In the genomic region with DNA sequence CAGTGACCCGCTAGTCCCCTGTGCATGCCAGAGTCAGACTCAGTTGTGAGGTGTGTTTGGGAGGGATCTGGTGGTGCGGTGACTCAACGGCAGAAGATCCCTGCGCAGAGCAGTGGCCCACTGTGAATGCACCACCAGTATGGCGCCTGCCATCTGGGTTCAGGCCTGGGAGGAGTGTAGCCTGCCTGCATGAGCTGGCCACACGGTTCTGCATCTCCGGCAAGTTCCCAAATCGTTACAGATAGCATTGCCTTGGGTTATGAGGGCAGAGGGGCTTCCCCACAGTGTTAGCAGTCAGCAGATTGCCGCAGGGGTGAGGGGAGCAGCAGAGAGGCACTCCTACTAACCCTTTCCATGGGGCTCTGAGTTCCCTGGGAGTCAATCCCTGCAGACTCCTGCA, we compare ENCODE assay signal across 18 cellular contexts.
DNase-seq lines count a peak whose midpoint lies in the region; ATAC-seq, FAIRE-seq and TF ChIP-seq lines count a peak whose summit lies in the region.
"Had no signal": no experiment of that assay in that cellular context is flagged by ENCODE, and none has a peak within 500 bp of the region (broad histone marks: within the 10 kb centered on the region; RNA-seq: fewer than 3 reads in every experiment).

No MANE protein-coding gene starts in this region.

- peak overlapping the region; percentile 15 for H3K18ac ChIP-seq in neuronal stem cell (ENCODE audit: low read length)

- peak overlapping the region; percentile 52 for H4K8ac ChIP-seq in neuronal stem cell (ENCODE audit: low read depth, low read length)

- H2AK5ac ChIP-seq in neuronal stem cell (ENCODE audit: low read depth, low read length), result no peak overlapping the region

- H3F3A ChIP-seq in SU-DHL-6 (ENCODE audit: insufficient read depth) (no peaks in the 10 kb centered on the region), smooth muscle cell (ENCODE audit: low read depth) (no peaks in the 10 kb centered on the region)

- TF ChIP-seq CTCF in SU-DHL-6 (IDR thresholded peaks at IDR 0.05; ENCODE audit: insufficient read depth, low read length, poor library complexity, severe bottlenecking), result no peak
- no peak for TF ChIP-seq CTCF in upper lobe of left lung (IDR thresholded peaks at IDR 0.05)
- TF ChIP-seq CTCF in kidney (IDR thresholded peaks at IDR 0.05; ENCODE audit: borderline replicate concordance, extremely low read depth, insufficient read depth), result no peak
- no peak for TF ChIP-seq CTCF in smooth muscle cell (IDR thresholded peaks at IDR 0.05; ENCODE audit: borderline replicate concordance, insufficient read depth, poor library complexity, severe bottlenecking)

- TF ChIP-seq POLR2A in upper lobe of left lung (IDR thresholded peaks at IDR 0.05), result no peak

- H3K23ac ChIP-seq in neuronal stem cell (ENCODE audit: low read depth, low read length, poor library complexity), result peak overlapping the region; percentile 37

- no peak for FAIRE-seq in kidney (lab: Jason Lieb, UNC)
- FAIRE-seq: GM12878, GM18507 had no signal

- H3K4me2 ChIP-seq in SU-DHL-6 (ENCODE audit: low read depth, low read length, poor library complexity, severe bottlenecking) (no peak overlapping the region), neuronal stem cell (ENCODE audit: insufficient read depth, low read length, poor library complexity, severe bottlenecking) (no peak overlapping the region), smooth muscle cell (no peak overlapping the region)
- H3K4me2 ChIP-seq: BLaER1 had no signal

- no peak overlapping the region for H2BK5ac ChIP-seq in neuronal stem cell (ENCODE audit: low read length)

- TF ChIP-seq EP300 in upper lobe of left lung (IDR thresholded peaks at IDR 0.05), result no peak

- no peak overlapping the region for H3K4me3 ChIP-seq in SU-DHL-6 (ENCODE audit: insufficient read depth, low read length, poor library complexity, severe bottlenecking)
- no peak overlapping the region for H3K4me3 ChIP-seq in neuronal stem cell (ENCODE audit: low read length in 2 of 2)
- no peak overlapping the region for H3K4me3 ChIP-seq in upper lobe of left lung
- no peak overlapping the region for H3K4me3 ChIP-seq in kidney (ENCODE audit: low read length in 2 of 2)
- H3K4me3 ChIP-seq in smooth muscle cell, result no peak overlapping the region
- H3K4me3 ChIP-seq: BLaER1, GM12878 had no signal

- H4K91ac ChIP-seq in neuronal stem cell (ENCODE audit: low read depth, low read length, poor library complexity), result no peak overlapping the region

- H3K79me1 ChIP-seq in neuronal stem cell (ENCODE audit: low read depth, low read length), result no peaks in the 10 kb centered on the region

- H3K9ac ChIP-seq in SU-DHL-6 (ENCODE audit: low read length) (no peak overlapping the region), neuronal stem cell (ENCODE audit: low read depth, low read length, poor library complexity) (no peak overlapping the region), kidney (ENCODE audit: low read length in 2 of 2) (no peak overlapping the region), smooth muscle cell (ENCODE audit: low read depth) (no peak overlapping the region)
- H3K9ac ChIP-seq: BLaER1 had no signal

- no peak overlapping the region for H3K14ac ChIP-seq in neuronal stem cell (ENCODE audit: low read length)

- H2AFZ ChIP-seq in SU-DHL-6 (ENCODE audit: low read depth, low read length, severe bottlenecking) (peak overlapping the region; percentile 79), neuronal stem cell (ENCODE audit: low read length) (peak overlapping the region; percentile 77), smooth muscle cell (ENCODE audit: low read depth) (no peak overlapping the region)

- no peaks in the 10 kb centered on the region for H3K9me2 ChIP-seq in SU-DHL-6 (replicated peaks; ENCODE audit: insufficient read depth, low read length)

- no peaks in the 10 kb centered on the region for H4K20me1 ChIP-seq in SU-DHL-6 (ENCODE audit: low read depth, low read length)
- no peaks in the 10 kb centered on the region for H4K20me1 ChIP-seq in smooth muscle cell (ENCODE audit: low read depth)
- H4K20me1 ChIP-seq: BLaER1 had no signal

- no peak overlapping the region for H2BK12ac ChIP-seq in neuronal stem cell (ENCODE audit: low read length)

- no peaks in the 10 kb centered on the region for H3K36me3 ChIP-seq in SU-DHL-6 (ENCODE audit: low read length)
- no peaks in the 10 kb centered on the region for H3K36me3 ChIP-seq in neuronal stem cell (replicated peaks in 1 of 2; ENCODE audit: control insufficient read depth in 2 of 2, insufficient read depth in 2 of 2, low read length in 2 of 2)
- H3K36me3 ChIP-seq in upper lobe of left lung, result no peaks in the 10 kb centered on the region
- H3K36me3 ChIP-seq in kidney (ENCODE audit: control insufficient read depth in 1 of 2, insufficient read depth in 2 of 2, low read length in 2 of 2), result no peaks in the 10 kb centered on the region
- H3K36me3 ChIP-seq in smooth muscle cell (ENCODE audit: low read depth), result no peaks in the 10 kb centered on the region
- H3K36me3 ChIP-seq: BLaER1 had no signal

- no CpG with 5 or more reads among the region's 9 CpGs for WGBS in neuronal stem cell (ENCODE audit: extremely low coverage in 2 of 2, insufficient read length in 2 of 2, insufficient replicate concordance in 1 of 2), 2 donors
- 83 to 100% methylated on average over 2 to 9 of the region's 9 CpGs for WGBS in upper lobe of left lung, 2 donors
- 85% methylated on average over 9 of the region's 9 CpGs for WGBS in smooth muscle cell (ENCODE audit: low lambda C conversion rate)

- H3K27ac ChIP-seq in SU-DHL-6 (ENCODE audit: low read depth, low read length) (no peak overlapping the region), neuronal stem cell (replicated peaks; ENCODE audit: low read length) (no peak overlapping the region), upper lobe of left lung (no peak overlapping the region), kidney (ENCODE audit: low read depth in 2 of 2, low read length in 2 of 2) (no peak overlapping the region), smooth muscle cell (ENCODE audit: low read depth) (no peak overlapping the region)
- H3K27ac ChIP-seq: BLaER1, HL-60 had no signal

- H3K27me3 ChIP-seq in SU-DHL-6 (ENCODE audit: low read length), result no peaks in the 10 kb centered on the region
- H3K27me3 ChIP-seq in neuronal stem cell (ENCODE audit: control insufficient read depth in 3 of 3, insufficient read depth in 3 of 3, low read depth in 1 of 3, low read length in 3 of 3), result no peaks in the 10 kb centered on the region
- H3K27me3 ChIP-seq in upper lobe of left lung, result no peaks in the 10 kb centered on the region
- no peaks in the 10 kb centered on the region for H3K27me3 ChIP-seq in smooth muscle cell (ENCODE audit: low read depth)
- H3K27me3 ChIP-seq: BLaER1 had no signal

- H3K9me3 ChIP-seq in SU-DHL-6 (ENCODE audit: insufficient read depth, low read length) (no peaks in the 10 kb centered on the region), neuronal stem cell (replicated peaks in 1 of 2; ENCODE audit: control insufficient read depth in 2 of 2, insufficient read depth in 1 of 2, low read depth in 1 of 2, low read length in 2 of 2) (no peaks in the 10 kb centered on the region), upper lobe of left lung (no peaks in the 10 kb centered on the region), kidney (ENCODE audit: control insufficient read depth in 1 of 2, low read length in 2 of 2) (no peaks in the 10 kb centered on the region), smooth muscle cell (replicated peaks; ENCODE audit: low read depth) (no peaks in the 10 kb centered on the region)
- H3K9me3 ChIP-seq: BLaER1, Caco-2 had no signal

- peaks cover 2 to 3% of the 10 kb centered on the region in 2 donors for H3K4me1 ChIP-seq in neuronal stem cell (ENCODE audit: control insufficient read depth in 2 of 2, insufficient read depth in 1 of 2, low read depth in 1 of 2, low read length in 2 of 2)
- H3K4me1 ChIP-seq in upper lobe of left lung, result no peaks in the 10 kb centered on the region
- no peaks in the 10 kb centered on the region for H3K4me1 ChIP-seq in kidney (ENCODE audit: control insufficient read depth in 1 of 2, insufficient read depth in 1 of 2, low read depth in 1 of 2, low read length in 2 of 2)
- H3K4me1 ChIP-seq in smooth muscle cell (ENCODE audit: low read depth), result no peaks in the 10 kb centered on the region

- peak; percentile 1 for DNase-seq in ELF-1 (ENCODE audit: low read depth, low spot score)
- no peak for DNase-seq in neuronal stem cell (ENCODE audit: low spot score)
- no peak for DNase-seq in upper lobe of left lung
- no peak for DNase-seq in NCI-H1105 treated with DMSO at 0.1 percent for 48 hours (lab: John Stamatoyannopoulos, UW)
- DNase-seq in kidney, result no peak
- no peak for DNase-seq in smooth muscle cell (lab: John Stamatoyannopoulos, UW; ENCODE audit: unreplicated experiment)
- DNase-seq: AML-193; Caco-2; CD8-positive, alpha-beta memory T cell; DND-41; GOT3; HCEC 1CT; HFFc6 had no signal

- peak overlapping the region; percentile 63 for H2BK15ac ChIP-seq in neuronal stem cell (ENCODE audit: low read length)

- no peak overlapping the region for H3K4ac ChIP-seq in neuronal stem cell (ENCODE audit: low read length)

- intact Hi-C loops in kidney (cut with DNase I), result no loop called here

- peak; percentile 16 to 59 for ATAC-seq in upper lobe of left lung (ENCODE audit: low FRiP score in 2 of 2)
- ATAC-seq: GM12878 had no signal

- H3K79me2 ChIP-seq in SU-DHL-6 (ENCODE audit: insufficient read depth, low read length), result no peaks in the 10 kb centered on the region
- no peaks in the 10 kb centered on the region for H3K79me2 ChIP-seq in smooth muscle cell (ENCODE audit: low read depth)

- H2BK120ac ChIP-seq in neuronal stem cell (ENCODE audit: low read depth, low read length), result no peak overlapping the region
